24 cellular contexts compared by ENCODE assay signal in the genomic region with DNA sequence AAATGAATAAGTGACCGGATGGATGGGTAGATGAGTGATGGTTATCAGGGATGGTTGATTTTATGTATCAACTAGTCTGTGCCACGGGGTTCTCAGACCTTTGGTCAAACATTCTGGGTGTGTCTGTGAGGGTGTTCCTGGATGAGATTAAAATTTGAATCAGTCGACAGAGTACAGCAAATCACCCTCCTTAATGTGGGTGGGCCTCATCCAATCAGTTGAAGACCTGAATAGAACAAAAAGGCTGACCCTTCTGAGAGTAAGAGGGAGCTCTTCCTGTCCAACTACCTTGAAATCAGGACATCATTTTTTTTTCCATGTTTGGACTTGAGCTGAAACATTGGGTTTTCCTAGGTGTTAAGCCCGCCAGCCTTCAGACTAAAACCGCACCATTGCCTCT.
"Had no signal": no experiment of that assay in that cellular context is flagged by ENCODE, and none has a peak within 500 bp of the region (broad histone marks: within the 10 kb centered on the region; RNA-seq: fewer than 3 reads in every experiment).

No MANE protein-coding gene starts in this region.

- H3K4me1 ChIP-seq: pancreas, psoas muscle, right lobe of liver, thyroid gland, upper lobe of right lung, uterus had no signal

- DNase-seq: naive thymus-derived CD8-positive, alpha-beta T cell; nephron progenitor cell; nucleus accumbens; pancreas; psoas muscle; right cardiac atrium; right lobe of liver; sigmoid colon; small intestine; stimulated activated CD4-positive, alpha-beta T cell treated with anti-CD3 and anti-CD28 coated beads, Interleukin-15, amount 100 ng/mL, for 24 hours; stimulated activated CD4-positive, alpha-beta T cell treated with anti-CD3 and anti-CD28 coated beads, Interleukin-2, amount 100 ng/mL, for 24 hours; stimulated activated CD4-positive, alpha-beta T cell treated with anti-CD3 and anti-CD28 coated beads, Interleukin-2, amount 100 ng/mL, for 48 hours; stimulated activated CD4-positive, alpha-beta T cell treated with anti-CD3 and anti-CD28 coated beads, Interleukin-4, amount 100 ng/mL, for 24 hours; stimulated activated naive B cell treated with anti-CD40 and anti-IgM and Interleukin-4, amounts not matched to agents 10 μg/mL and 1 μg/mL and 100 μg/mL, for 72 hours; stimulated activated naive CD4-positive, alpha-beta T cell treated with Interleukin-2 at 50 U/mL for 16 hours; stomach; thyroid gland; upper lobe of right lung; uterus had no signal

- H3K9me3 ChIP-seq: neutrophil, pancreas, thyroid gland, upper lobe of right lung, uterus had no signal

- H3K4me3 ChIP-seq: pancreas, psoas muscle, right lobe of liver, sigmoid colon, stomach, thoracic aorta, thyroid gland, tibial nerve, upper lobe of right lung, uterus had no signal

- H3K36me3 ChIP-seq: neutrophil, pancreas, right lobe of liver, sigmoid colon, stomach, thoracic aorta, thyroid gland, tibial nerve, upper lobe of right lung, uterus had no signal

- H3K27ac ChIP-seq: neutrophil, pancreas, psoas muscle, right lobe of liver, sigmoid colon, stomach, thoracic aorta, thyroid gland, tibial nerve, upper lobe of right lung, uterus had no signal

- H3K27me3 ChIP-seq: neutrophil, pancreas, right lobe of liver, sigmoid colon, stomach, thyroid gland, tibial nerve, upper lobe of right lung, uterus had no signal

- FAIRE-seq: pancreas, small intestine had no signal

- ATAC-seq: naive thymus-derived CD8-positive, alpha-beta T cell; natural killer cell treated with Interleukin-12 subunit alpha and Interleukin-12 subunit beta and Interleukin-15 and Interleukin-18, amount 100 ng/mL, for 72 hours; pancreas; psoas muscle; right cardiac atrium; right lobe of liver; stimulated activated effector memory CD8-positive, alpha-beta T cell treated with anti-CD3 and anti-CD28 coated beads, Interleukin-12 subunit alpha, Interleukin-12 subunit beta, amount 100 ng/mL, for 72 hours; stimulated activated naive B cell treated with anti-CD40 and anti-IgM and Interleukin-4, amounts not matched to agents 10 μg/mL and 1 μg/mL and 100 μg/mL, for 72 hours; upper lobe of right lung had no signal
